16 cellular contexts compared by ENCODE assay signal in the genomic region with DNA sequence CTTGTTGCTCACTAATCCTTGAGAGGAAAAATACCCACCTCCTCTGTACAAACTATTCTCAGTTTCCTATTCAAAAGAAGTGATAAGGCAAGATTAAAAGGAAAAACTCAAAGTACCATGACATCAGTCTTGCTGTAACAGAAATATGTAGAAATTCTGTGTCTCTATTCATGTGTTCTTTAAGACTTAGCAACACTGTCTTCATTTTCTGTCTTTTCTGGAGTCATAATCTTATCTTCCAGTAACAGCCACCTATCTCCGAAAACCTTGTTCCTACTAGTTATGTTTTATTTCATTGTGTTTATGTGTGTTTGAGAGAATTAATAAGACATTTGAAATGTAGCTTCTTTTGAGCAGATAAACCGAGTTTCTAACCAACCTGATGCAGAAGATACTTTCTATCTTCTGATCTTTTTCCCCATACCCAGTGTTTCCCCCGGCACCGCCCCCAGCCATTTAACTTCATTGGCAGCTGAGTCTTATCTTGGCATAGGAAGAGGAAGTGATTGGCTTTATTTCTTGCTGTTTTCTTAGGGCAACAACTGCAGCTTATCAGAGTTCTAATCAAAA. TPM values are rescaled to one million over a fixed set of nuclear protein-coding genes. Genes with fewer than 3 reads are reported as not detected.
A peak's percentile ranks its signal among the peaks of the same experiment; 100 is the strongest.
DNase-seq lines count a peak whose midpoint lies in the region; ATAC-seq, FAIRE-seq and TF ChIP-seq lines count a peak whose summit lies in the region.
"Had no signal": no experiment of that assay in that cellular context is flagged by ENCODE, and none has a peak within 500 bp of the region (broad histone marks: within the 10 kb centered on the region; RNA-seq: fewer than 3 reads in every experiment).

No MANE protein-coding gene starts in this region.

- no peaks in the 10 kb centered on the region for H3K27me3 ChIP-seq in mesendoderm (ENCODE audit: insufficient read depth, low read length, poor library complexity)
- H3K27me3 ChIP-seq: gastrocnemius medialis had no signal

- H2AK5ac ChIP-seq in mesendoderm (ENCODE audit: low read length) = no peak overlapping the region

- H3K4me3 ChIP-seq in mesendoderm (ENCODE audit: low read length) = no peak overlapping the region
- H3K4me3 ChIP-seq in lower leg skin (ENCODE audit: low read depth, poor library complexity, severe bottlenecking) = no peak overlapping the region
- H3K4me3 ChIP-seq: gastrocnemius medialis had no signal

- H2BK120ac ChIP-seq in mesendoderm (ENCODE audit: low read depth, low read length) = no peak overlapping the region

- no peak overlapping the region for H4K5ac ChIP-seq in mesendoderm (ENCODE audit: low read length)

- peak; percentile 83 for FAIRE-seq in GM19239 (lab: Jason Lieb, UNC)

- TF ChIP-seq POLR2A in lower leg skin (IDR thresholded peaks at IDR 0.05) = no peak

- no peaks in the 10 kb centered on the region for H3K36me3 ChIP-seq in mesendoderm (ENCODE audit: control insufficient read depth, insufficient read depth, low read length)
- H3K36me3 ChIP-seq: gastrocnemius medialis had no signal

- DNase-seq in activated T-cell treated with anti-CD3 and anti-CD28 coated beads for 48 hours (ENCODE audit: low read depth) (peak; percentile 14), GM19239 (ENCODE audit: insufficient read length, low spot score) (no peak), mesendoderm (peak; percentile 40), lower leg skin (ENCODE audit: low spot score in 2 of 2) (no peak), NCI-H128 (lab: John Stamatoyannopoulos, UW; ENCODE audit: unreplicated experiment) (no peak)
- DNase-seq in activated T-cell treated with anti-CD3 and anti-CD28 coated beads, Interleukin-2, amount 50 U/mL, for 1 hour = no peak
- DNase-seq in activated CD4-positive, alpha-beta T cell treated with anti-CD3 and anti-CD28 coated beads, Interleukin-2, amount 50 U/mL, for 1 hour = peak; percentile 7
- DNase-seq: activated gamma-delta T cell treated with Interleukin-2 at 50 U/mL for 16 hours; central memory CD4-positive, alpha-beta T cell; DMS153; gastrocnemius medialis; NCI-H2029 treated with DMSO at 0.1 percent for 48 hours; NCI-H774; SHP77 treated with DMSO at 0.1 percent for 48 hours; trophoblast cell had no signal

- H3K23ac ChIP-seq in mesendoderm (ENCODE audit: low read length) = no peak overlapping the region

- H3K56ac ChIP-seq in mesendoderm (ENCODE audit: low read length) = no peak overlapping the region

- no peak for ATAC-seq in HG02610 (IDR thresholded peaks at IDR 0.05; ENCODE audit: unreplicated experiment)
- ATAC-seq: gastrocnemius medialis had no signal

- no peak for TF ChIP-seq CTCF in lower leg skin (IDR thresholded peaks at IDR 0.05)

- no peaks in the 10 kb centered on the region for H3K79me1 ChIP-seq in mesendoderm (ENCODE audit: low read length)

- no peak overlapping the region for H3K27ac ChIP-seq in mesendoderm (ENCODE audit: low read depth, low read length)

- intact Hi-C loops in lower leg skin (cut with DNase I; ENCODE audit: low total_unique reads) = no loop called here

- no peak overlapping the region for H4K8ac ChIP-seq in mesendoderm (ENCODE audit: low read depth, low read length)

- no peak overlapping the region for H3K18ac ChIP-seq in mesendoderm (ENCODE audit: low read length)

- H3K4me1 ChIP-seq in mesendoderm (ENCODE audit: control insufficient read depth, low read depth, low read length) = no peaks in the 10 kb centered on the region

- H2BK5ac ChIP-seq in mesendoderm (ENCODE audit: low read length) = no peak overlapping the region

- WGBS in mesendoderm (ENCODE audit: extremely low coverage, insufficient coverage, low lambda C conversion rate) = no CpG with 5 or more reads among the region's 4 CpGs
- WGBS in lower leg skin, 2 donors = 51 to 55% methylated on average over 4 of the region's 4 CpGs

- no peak overlapping the region for H3K4ac ChIP-seq in mesendoderm (ENCODE audit: low read depth, low read length)

- no peaks in the 10 kb centered on the region for H3K79me2 ChIP-seq in mesendoderm (ENCODE audit: control insufficient read depth, insufficient read depth, low read length)

- no peak overlapping the region for H3K4me2 ChIP-seq in mesendoderm (ENCODE audit: low read length)

- H3K9ac ChIP-seq in mesendoderm (ENCODE audit: low read length) = no peak overlapping the region

- no peak overlapping the region for H2BK15ac ChIP-seq in mesendoderm (replicated peaks; ENCODE audit: low read depth)

RNA-seq across cellular contexts. Expression of gene FAM241A, which starts 8.1 kb away (rescaled TPM):
- polyA plus RNA-seq in mesendoderm (2013, experiment 1 of 2) = 0.39 TPM
- 0.43 TPM for polyA plus RNA-seq in mesendoderm (2013, experiment 2 of 2)
- total RNA-seq in lower leg skin = 1 to 10 TPM; 4.0 to 5.6 (median 4.6) TPM

Comparison
In these comparisons a context has a peak if more than half of its experiments do, and no peak if none do; other contexts are left out.
1. DNase-seq: peak in activated T-cell treated with anti-CD3 and anti-CD28 coated beads for 48 hours (single experiment), activated CD4-positive, alpha-beta T cell treated with anti-CD3 and anti-CD28 coated beads, Interleukin-2, amount 50 U/mL, for 1 hour (single experiment) and mesendoderm (single experiment); none in activated T-cell treated with anti-CD3 and anti-CD28 coated beads, Interleukin-2, amount 50 U/mL, for 1 hour (single experiment), GM19239 (single experiment), lower leg skin (0 of 2) and NCI-H128 (single experiment).